In genomic region chr14:52351561-52352491, GRCh38 we compare ENCODE assay signal across 9 cellular contexts. TPM values are rescaled to one million over a fixed set of nuclear protein-coding genes. Genes with fewer than 3 reads are reported as not detected.
DNase-seq lines count a peak whose midpoint lies in the region; ATAC-seq lines count a peak whose summit lies in the region.
"Had no signal": no experiment of that assay in that cellular context is flagged by ENCODE, and none has a peak within 500 bp of the region (broad histone marks: within the 10 kb centered on the region; RNA-seq: fewer than 3 reads in every experiment).

No MANE protein-coding gene starts in this region.

- peak overlapping the region; percentile 54 for H3K9ac ChIP-seq in skeletal muscle satellite cell (ENCODE audit: low read depth, low read length)

- DNase-seq in CD4-positive, CD25-positive, alpha-beta regulatory T cell: peak in 2 of 3 donors; percentile 79 to 97
- peak; percentile 28 for DNase-seq in KBM-7
- peak; percentile 20 to 32 (median 30) for DNase-seq in effector memory CD8-positive, alpha-beta T cell
- no peak for DNase-seq in NCI-H82 treated with DMSO at 0.1 percent for 48 hours (lab: John Stamatoyannopoulos, UW; ENCODE audit: unreplicated experiment)
- no peak for DNase-seq in NCI-H2227 (lab: John Stamatoyannopoulos, UW; ENCODE audit: unreplicated experiment)

- H3K4me1 ChIP-seq in CD4-positive, CD25-positive, alpha-beta regulatory T cell (ENCODE audit: control insufficient read depth, insufficient read depth, low read length, poor library complexity, severe bottlenecking): peaks cover 61% of the 10 kb centered on the region
- peaks cover 83% of the 10 kb centered on the region for H3K4me1 ChIP-seq in skeletal muscle satellite cell (ENCODE audit: control insufficient read depth, insufficient read depth, low read length)

- H3K9me3 ChIP-seq in CD4-positive, CD25-positive, alpha-beta regulatory T cell (ENCODE audit: control insufficient read depth in 2 of 2, low read length in 2 of 2): no peaks in the 10 kb centered on the region
- no peaks in the 10 kb centered on the region for H3K9me3 ChIP-seq in skeletal muscle satellite cell (replicated peaks; ENCODE audit: low read length)

- ATAC-seq in CD4-positive, CD25-positive, alpha-beta regulatory T cell (ENCODE audit: low read depth in 2 of 2): peak; percentile 91 to 92
- ATAC-seq in GM19395 (IDR thresholded peaks at IDR 0.05; ENCODE audit: unreplicated experiment) (peak; percentile 79), HG02885 (IDR thresholded peaks at IDR 0.05; ENCODE audit: poor library complexity, unreplicated experiment) (no peak)
- ATAC-seq in effector memory CD8-positive, alpha-beta T cell (replicated peaks): peak; percentile 95

- H3K36me3 ChIP-seq in CD4-positive, CD25-positive, alpha-beta regulatory T cell (ENCODE audit: control insufficient read depth, insufficient read depth, low read length): no peaks in the 10 kb centered on the region
- H3K36me3 ChIP-seq in skeletal muscle satellite cell (ENCODE audit: insufficient read depth, low read length): no peaks in the 10 kb centered on the region

- peak overlapping the region; percentile 24 for H3K4me2 ChIP-seq in skeletal muscle satellite cell (ENCODE audit: low read length)

- peaks cover 30 to 81% (median 53%) of the 10 kb centered on the region in 4 donors for H3K4me1 Mint-ChIP-seq in CD4-positive, CD25-positive, alpha-beta regulatory T cell
- H3K4me1 Mint-ChIP-seq in effector memory CD8-positive, alpha-beta T cell (ENCODE audit: low read depth in 2 of 2): peaks cover 42 to 51% of the 10 kb centered on the region in 2 donors

- H3K4me3 Mint-ChIP-seq in CD4-positive, CD25-positive, alpha-beta regulatory T cell: peak overlapping the region; percentile 42 to 90 (median 69)
- peak overlapping the region; percentile 68 to 71 for H3K4me3 Mint-ChIP-seq in effector memory CD8-positive, alpha-beta T cell

- peak overlapping the region; percentile 91 to 99 (median 97) for H3K27ac Mint-ChIP-seq in CD4-positive, CD25-positive, alpha-beta regulatory T cell
- H3K27ac Mint-ChIP-seq in effector memory CD8-positive, alpha-beta T cell: peak overlapping the region; percentile 82

- H3K27ac ChIP-seq in CD4-positive, CD25-positive, alpha-beta regulatory T cell (ENCODE audit: insufficient read depth, low read length, poor library complexity, severe bottlenecking): peak overlapping the region; percentile 66

- H3K9me3 Mint-ChIP-seq in CD4-positive, CD25-positive, alpha-beta regulatory T cell: peaks cover 0 to 4% (median 0%) of the 10 kb centered on the region in 7 donors
- peaks cover 0 to 5% of the 10 kb centered on the region in 2 donors for H3K9me3 Mint-ChIP-seq in effector memory CD8-positive, alpha-beta T cell

- H3K36me3 Mint-ChIP-seq in CD4-positive, CD25-positive, alpha-beta regulatory T cell: no peaks in the 10 kb centered on the region
- H3K36me3 Mint-ChIP-seq in effector memory CD8-positive, alpha-beta T cell (ENCODE audit: insufficient read depth): no peaks in the 10 kb centered on the region

- no peaks in the 10 kb centered on the region for H3K27me3 ChIP-seq in CD4-positive, CD25-positive, alpha-beta regulatory T cell (ENCODE audit: control insufficient read depth, insufficient read depth, low read length)
- no peaks in the 10 kb centered on the region for H3K27me3 ChIP-seq in skeletal muscle satellite cell (ENCODE audit: control insufficient read depth, insufficient read depth, low read length)

- H3K4me3 ChIP-seq in CD4-positive, CD25-positive, alpha-beta regulatory T cell (ENCODE audit: low read depth, low read length): peak overlapping the region; percentile 68
- H3K4me3 ChIP-seq in skeletal muscle satellite cell (ENCODE audit: low read length): no peak overlapping the region

- in situ Hi-C loops in KBM-7 (cut with MboI; ENCODE audit: low pct_unique_long_range_greater_than_20kb, low sequenced_read_pairs): no loop called here

- peaks cover 15% of the 10 kb centered on the region for H3K27me3 Mint-ChIP-seq in CD4-positive, CD25-positive, alpha-beta regulatory T cell
- H3K27me3 Mint-ChIP-seq in effector memory CD8-positive, alpha-beta T cell: no peaks in the 10 kb centered on the region

RNA-seq across cellular contexts. Expression of gene PTGER2, which starts 37.7 kb away (rescaled TPM):
- total RNA-seq in CD4-positive, CD25-positive, alpha-beta regulatory T cell: 23.1 TPM
- polyA plus RNA-seq in CD4-positive, CD25-positive, alpha-beta regulatory T cell: 100 to 1,000 TPM in 1 of 4 donors, 10 to 100 TPM in 3; 56.7 to 138 (median 84.7) TPM
- 29.2 and 31.2 TPM in 2 replicates for total RNA-seq in skeletal muscle satellite cell (2012; rRNA removed)
- total RNA-seq: HT1080 had no signal

Comparison
In these comparisons a context has a peak if more than half of its experiments do, and no peak if none do; other contexts are left out.
1. DNase-seq: peak in CD4-positive, CD25-positive, alpha-beta regulatory T cell (2 of 3), KBM-7 (single experiment) and effector memory CD8-positive, alpha-beta T cell (3 of 3); none in NCI-H82 treated with DMSO at 0.1 percent for 48 hours (single experiment) and NCI-H2227 (single experiment).